ENCODE assay signal across 9 cellular contexts in genomic region chr17:49365667-49366066, GRCh38. TPM values are rescaled to one million over a fixed set of nuclear protein-coding genes. Genes with fewer than 3 reads are reported as not detected.
DNase-seq lines count a peak whose midpoint lies in the region; ATAC-seq, FAIRE-seq and TF ChIP-seq lines count a peak whose summit lies in the region.
"Had no signal": no experiment of that assay in that cellular context is flagged by ENCODE, and none has a peak within 500 bp of the region (broad histone marks: within the 10 kb centered on the region; RNA-seq: fewer than 3 reads in every experiment).

No MANE protein-coding gene starts in this region.

- no peaks in the 10 kb centered on the region for H3K36me3 ChIP-seq in MM.1S (replicated peaks; ENCODE audit: insufficient read depth, low read length)
- H3K36me3 ChIP-seq in keratinocyte (ENCODE audit: control insufficient read depth in 2 of 2, extremely low read depth in 1 of 2, insufficient read depth in 2 of 2, low read length in 2 of 2): no peaks in the 10 kb centered on the region
- H3K36me3 ChIP-seq in tibial artery: no peaks in the 10 kb centered on the region

- peaks cover 3% of the 10 kb centered on the region for H3K9me1 ChIP-seq in keratinocyte (ENCODE audit: control insufficient read depth, extremely low read depth, insufficient read depth, low read length)

- intact Hi-C loops in tibial artery (cut with DNase I; ENCODE audit: low total_unique reads): no loop called here

- H3K4me3 ChIP-seq in MM.1S (ENCODE audit: low read length) (no peak overlapping the region), keratinocyte (ENCODE audit: control insufficient read depth in 2 of 3, extremely low read depth in 1 of 3, insufficient read depth in 2 of 3, low read depth in 1 of 3, low read length in 3 of 3) (no peak overlapping the region), tibial artery (no peak overlapping the region)

- peak overlapping the region; percentile 38; the same call in 1 of the 2 replicates for H3K27ac ChIP-seq in MM.1S (ENCODE audit: low read length)
- H3K27ac ChIP-seq in keratinocyte (ENCODE audit: control insufficient read depth, insufficient read depth, low read length): no peak overlapping the region
- no peak overlapping the region for H3K27ac ChIP-seq in tibial artery
- H3K27ac ChIP-seq: C4-2B had no signal

- H4K20me1 ChIP-seq in MM.1S (ENCODE audit: insufficient read depth, low read length): no peaks in the 10 kb centered on the region
- H4K20me1 ChIP-seq in keratinocyte (ENCODE audit: control insufficient read depth, extremely low read depth, insufficient read depth, low read length): no peaks in the 10 kb centered on the region

- DNase-seq in NCI-H2171 treated with DMSO at 0.1 percent for 48 hours (lab: John Stamatoyannopoulos, UW) (peak; percentile 30), NCI-H2171 (lab: John Stamatoyannopoulos, UW) (no peak), MM.1S (peak; percentile 86), keratinocyte (ENCODE audit: low read depth, low spot score) (no peak), tibial artery (no peak)
- peak; percentile 19 to 29 for DNase-seq in activated CD4-positive, alpha-beta T cell treated with anti-CD3 and anti-CD28 coated beads, Interleukin-2, amount 50 U/mL, for 4 hours

- dilution Hi-C loops in keratinocyte (cut with MboI; ENCODE audit: extremely low pct_ligation_motif_present, low sequenced_read_pairs): no loop called here

- H3K4me1 ChIP-seq in MM.1S (ENCODE audit: low read length) (peaks cover 18% of the 10 kb centered on the region), keratinocyte (ENCODE audit: control insufficient read depth, extremely low read depth, insufficient read depth, low read length) (peaks cover 7% of the 10 kb centered on the region), tibial artery (peaks cover 0 to 6% (median 5%) of the 10 kb centered on the region in 4 donors)

- peak overlapping the region; percentile 10 for H2AFZ ChIP-seq in MM.1S (ENCODE audit: low read length)
- no peak overlapping the region for H2AFZ ChIP-seq in keratinocyte (ENCODE audit: control insufficient read depth, low read length)

- H3K79me2 ChIP-seq in MM.1S (ENCODE audit: low read length) (peaks cover 9% of the 10 kb centered on the region), keratinocyte (ENCODE audit: control insufficient read depth, insufficient read depth, low read length) (peaks cover 9% of the 10 kb centered on the region)

- no peaks in the 10 kb centered on the region for H3K9me2 ChIP-seq in MM.1S (replicated peaks; ENCODE audit: insufficient read depth, low read length)

- ATAC-seq in HG02981 (IDR thresholded peaks at IDR 0.05; ENCODE audit: unreplicated experiment) (no peak), HG02678 (IDR thresholded peaks at IDR 0.05; ENCODE audit: unreplicated experiment) (no peak)

- peak; percentile 63 for TF ChIP-seq CTCF in MM.1S (IDR thresholded peaks at IDR 0.05; ENCODE audit: low read length)
- peak; percentile 31 to 38 (median 38) for TF ChIP-seq CTCF in keratinocyte (optimal IDR thresholded peaks at IDR 0.05 in 1 of 3, IDR thresholded peaks at IDR 0.05 in 1 of 3, conservative IDR thresholded peaks at IDR 0.05 in 1 of 3; ENCODE audit: extremely low read depth in 1 of 3, insufficient read depth in 2 of 3, low read length in 3 of 3)
- TF ChIP-seq CTCF in tibial artery (IDR thresholded peaks at IDR 0.05): no peak

- peaks cover 20% of the 10 kb centered on the region for H3F3A ChIP-seq in MM.1S (ENCODE audit: insufficient read depth, low read length)

- no peaks in the 10 kb centered on the region for H3K27me3 ChIP-seq in MM.1S (replicated peaks; ENCODE audit: insufficient read depth, low read length)
- no peaks in the 10 kb centered on the region for H3K27me3 ChIP-seq in keratinocyte (ENCODE audit: control insufficient read depth, extremely low read depth, insufficient read depth, low read length)
- H3K27me3 ChIP-seq in tibial artery: no peaks in the 10 kb centered on the region

- H3K9ac ChIP-seq in MM.1S (ENCODE audit: low read length) (0 out of 2 replicates have a peak overlapping the region, but pooled peaks have one; percentile 0), keratinocyte (ENCODE audit: control insufficient read depth, extremely low read depth, insufficient read depth, low read length) (no peak overlapping the region)

- FAIRE-seq in keratinocyte (lab: Jason Lieb, UNC): no peak

- H3K4me2 ChIP-seq in MM.1S (ENCODE audit: low read depth, low read length) (peak overlapping the region; percentile 35; the same call in 1 of the 2 replicates), keratinocyte (ENCODE audit: control insufficient read depth, extremely low read depth, insufficient read depth, low read depth, low read length) (no peak overlapping the region)

- H3K9me3 ChIP-seq in MM.1S (replicated peaks; ENCODE audit: insufficient read depth, low read length): no peaks in the 10 kb centered on the region
- H3K9me3 ChIP-seq in keratinocyte (ENCODE audit: control insufficient read depth, low read depth, low read length): no peaks in the 10 kb centered on the region
- H3K9me3 ChIP-seq in tibial artery: no peaks in the 10 kb centered on the region

RNA-seq across cellular contexts. Expression of gene ZNF652, which starts 3.6 kb away (rescaled TPM):
- polyA plus RNA-seq in keratinocyte: 5.1 to 8.9 TPM (median 8.5 TPM) in 3 replicates
- 3.9 TPM for polyA plus RNA-seq in keratinocyte (2011; ENCODE audit: low read depth)
- polyA plus RNA-seq in keratinocyte (2011; cell fraction: cytosol; rRNA removed): 3.6 and 4.8 TPM in 2 replicates
- polyA plus RNA-seq in keratinocyte (2011; cell fraction: nucleus; rRNA removed): 12.3 and 12.9 TPM in 2 replicates
- polyA plus RNA-seq in keratinocyte (2012; ENCODE audit: low replicate concordance): 4.7 and 5.8 TPM in 2 replicates
- polyA minus RNA-seq in keratinocyte: 12.7 to 19.0 TPM (median 12.9 TPM) in 3 replicates
- 9.4 TPM for polyA minus RNA-seq in keratinocyte (2011; cell fraction: cytosol; rRNA and poly(A)+ RNA removed)
- 11.8 and 22.0 TPM in 2 replicates for polyA minus RNA-seq in keratinocyte (2011; cell fraction: nucleus; rRNA and poly(A)+ RNA removed)

RNA-seq across cellular contexts. Expression of gene PHB1, which starts 49.0 kb away (rescaled TPM):
- polyA plus RNA-seq in keratinocyte: 286 to 500 TPM (median 395 TPM) in 3 replicates
- polyA plus RNA-seq in keratinocyte (2011; ENCODE audit: low read depth): 64.7 TPM
- polyA plus RNA-seq in keratinocyte (2011; cell fraction: cytosol; rRNA removed): 292 and 405 TPM in 2 replicates
- 226 and 261 TPM in 2 replicates for polyA plus RNA-seq in keratinocyte (2011; cell fraction: nucleus; rRNA removed)
- polyA plus RNA-seq in keratinocyte (2012; ENCODE audit: low replicate concordance): 214 and 335 TPM in 2 replicates
- polyA minus RNA-seq in keratinocyte: 298 to 579 TPM (median 485 TPM) in 3 replicates
- 149 TPM for polyA minus RNA-seq in keratinocyte (2011; cell fraction: cytosol; rRNA and poly(A)+ RNA removed)
- polyA minus RNA-seq in keratinocyte (2011; cell fraction: nucleus; rRNA and poly(A)+ RNA removed): 51.4 and 112 TPM in 2 replicates

Comparison
In these comparisons a context has a peak if more than half of its experiments do, and no peak if none do; other contexts are left out.
1. DNase-seq: peak in NCI-H2171 treated with DMSO at 0.1 percent for 48 hours (single experiment), MM.1S (single experiment) and activated CD4-positive, alpha-beta T cell treated with anti-CD3 and anti-CD28 coated beads, Interleukin-2, amount 50 U/mL, for 4 hours (2 of 2); none in NCI-H2171 (single experiment), keratinocyte (single experiment) and tibial artery (0 of 2).
2. CTCF ChIP-seq: peak in MM.1S (single experiment) and keratinocyte (3 of 3); none in tibial artery (0 of 2).